In genomic region chr20:63194007-63194820, GRCh38 we compare ENCODE assay signal across 18 cellular contexts. TPM values are rescaled to one million over a fixed set of nuclear protein-coding genes. Genes with fewer than 3 reads are reported as not detected.
A peak's percentile ranks its signal among the peaks of the same experiment; 100 is the strongest.
DNase-seq lines count a peak whose midpoint lies in the region; ATAC-seq, FAIRE-seq and TF ChIP-seq lines count a peak whose summit lies in the region.
"Had no signal": no experiment of that assay in that cellular context is flagged by ENCODE, and none has a peak within 500 bp of the region (broad histone marks: within the 10 kb centered on the region; RNA-seq: fewer than 3 reads in every experiment).

No MANE protein-coding gene starts in this region.

- H3K9me1 ChIP-seq in K562 (ENCODE audit: control insufficient read depth, insufficient read depth, low read length), result peaks cover 5% of the 10 kb centered on the region

- WGBS in K562 (ENCODE audit: insufficient coverage, low coverage, missing lambda C conversion rate), result 65% methylated on average over 14 of the region's 14 CpGs

- H3K4me3 Mint-ChIP-seq in GM23338 (no peak overlapping the region), nephron progenitor cell (no peak overlapping the region)
- H3K4me3 Mint-ChIP-seq: H9 had no signal

- H3K27me3 ChIP-seq in GM23338 (ENCODE audit: insufficient read depth) (no peaks in the 10 kb centered on the region), K562 (ENCODE audit: control insufficient read depth in 2 of 2, insufficient read depth in 2 of 2, low read length in 2 of 2) (peaks cover 0 to 4% of the 10 kb centered on the region in 2 experiments; a peak in 1 of 5 replicates)

- DNase-seq in ACHN (peak; percentile 39), GM23338 (ENCODE audit: low spot score) (no peak), K562 (ENCODE audit: extremely low read depth in 1 of 4, low spot score in 3 of 4) (no peak), nephron progenitor cell (no peak), NCI-H226 (no peak), EL (no peak)
- DNase-seq in activated T-cell treated with anti-CD3 and anti-CD28 coated beads, Interleukin-2, amount 50 U/mL, for 1 hour, result no peak
- DNase-seq: C1 segment of cervical spinal cord, H9, KBM-7, NCI-H1417 treated with DMSO at 0.1 percent for 48 hours, NCI-H2029, NCI-H2171 treated with DMSO at 0.1 percent for 48 hours, NCI-H510A, NCI-H774, PC-9 had no signal

- FAIRE-seq in K562 (lab: Jason Lieb, UNC), result no peak
- FAIRE-seq: A204.1 had no signal

- CTCF ChIA-PET in K562 (lab: Yijun Ruan, JAX; ENCODE audit: low intra/inter-chr PET ratio), result no interaction called here

- no peak overlapping the region for H3K4me2 ChIP-seq in GM23338
- H3K4me2 ChIP-seq in K562 (ENCODE audit: insufficient read depth, low read length), result no peak overlapping the region
- H3K4me2 ChIP-seq: PC-9 had no signal

- TF ChIP-seq POLR2A in K562 (conservative IDR thresholded peaks at IDR 0.05), result peak; percentile 49; the same call in 1 of the 2 replicates

- POLR2A ChIA-PET in K562 (lab: Yijun Ruan, JAX), result interaction anchor here (0.7 to 1.5 kb wide), 4 partner anchors 9 to 25 kb away, joined by 3 to 5 read pairs (median 4); no protein-coding TSS in a partner anchor

- no peak for TF ChIP-seq EP300 in K562 (IDR thresholded peaks at IDR 0.05; ENCODE audit: low read length)

- no peaks in the 10 kb centered on the region for H3K9me3 ChIP-seq in K562 (replicated peaks; ENCODE audit: control insufficient read depth, insufficient read depth, low read depth, low read length)

- no TSS peak for BruUV-seq in K562 (replicated peaks; lab: Mats Ljungman, UMichigan)

- in situ Hi-C loops in ACHN (cut with HindIII; ENCODE audit: low pct_ligation_motif_present, low pct_unique_long_range_greater_than_20kb, low sequenced_read_pairs) (loop anchor here (10.0 kb wide), 1 partner anchor 129 kb away; no protein-coding TSS in a partner anchor), K562 (cut with MboI) (no loop called here)

- H3K27ac Mint-ChIP-seq in GM23338, result no peak overlapping the region
- peak overlapping the region; percentile 45 for H3K27ac Mint-ChIP-seq in nephron progenitor cell

- ATAC-seq in GM23338 (no peak), K562 (no peak)

- H3K4me3 ChIP-seq in GM23338 (no peak overlapping the region), K562 (no peak overlapping the region)
- H3K4me3 ChIP-seq: PC-9, SK-N-MC had no signal

- H3F3A ChIP-seq in GM23338 (replicated peaks; ENCODE audit: low read depth), result 0 out of 2 replicates have a peak, but pooled peaks cover 10% of the 10 kb centered on the region

- intact Hi-C loops in K562 (cut with micrococcal nuclease), result no loop called here

- peaks cover 32% of the 10 kb centered on the region for H3K36me3 Mint-ChIP-seq in GM23338 (ENCODE audit: low read depth)
- H3K36me3 Mint-ChIP-seq in nephron progenitor cell (ENCODE audit: low read depth), result peaks cover 53% of the 10 kb centered on the region

- H2AFZ ChIP-seq in GM23338, result no peak overlapping the region
- H2AFZ ChIP-seq in K562 (ENCODE audit: low read depth, low read length), result no peak overlapping the region
- H2AFZ ChIP-seq: PC-9 had no signal

- H3K36me3 ChIP-seq in GM23338 (ENCODE audit: insufficient read depth), result peaks cover 7% of the 10 kb centered on the region; the same call in 1 of the 2 replicates
- peaks cover 43% of the 10 kb centered on the region for H3K36me3 ChIP-seq in K562 (ENCODE audit: control insufficient read depth, insufficient read depth, low read length)

- H3K4me1 Mint-ChIP-seq in GM23338 (peaks cover 24% of the 10 kb centered on the region; the same call in 2 of the 3 replicates), nephron progenitor cell (peaks cover 27% of the 10 kb centered on the region)

- peaks cover 46% of the 10 kb centered on the region for H3K79me2 ChIP-seq in GM23338 (replicated peaks; ENCODE audit: insufficient read depth)
- peaks cover 34% of the 10 kb centered on the region for H3K79me2 ChIP-seq in K562 (ENCODE audit: control insufficient read depth, insufficient read depth, low read length)

- H4K20me1 ChIP-seq in GM23338 (replicated peaks; ENCODE audit: insufficient read depth), result peaks cover 39% of the 10 kb centered on the region
- H4K20me1 ChIP-seq in K562 (replicated peaks; ENCODE audit: control insufficient read depth, insufficient read depth, low read length), result peaks cover 50% of the 10 kb centered on the region

- H3K4me1 ChIP-seq in GM23338 (ENCODE audit: insufficient read depth) (peaks cover 11% of the 10 kb centered on the region), K562 (replicated peaks in 1 of 2; ENCODE audit: control insufficient read depth in 2 of 2, insufficient read depth in 2 of 2, low read length in 2 of 2) (peaks cover 8 to 15% of the 10 kb centered on the region in 2 experiments; a peak in 4 of 5 replicates)

- no peak overlapping the region for H3K9ac ChIP-seq in K562 (ENCODE audit: insufficient read depth in 1 of 2, low read depth in 2 of 2, low read length in 2 of 2)

- no peak for TF ChIP-seq CTCF in GM23338 (conservative IDR thresholded peaks at IDR 0.05; ENCODE audit: low read depth in 2 of 2)
- no peak for TF ChIP-seq CTCF in K562 (IDR thresholded peaks at IDR 0.05 in 2 of 3, conservative IDR thresholded peaks at IDR 0.05 in 1 of 3; ENCODE audit: insufficient read depth in 2 of 3, low read depth in 1 of 3, low read length in 3 of 3)
- no peak for TF ChIP-seq CTCF in nephron progenitor cell (IDR thresholded peaks at IDR 0.05)

- no peaks in the 10 kb centered on the region for H3K9me3 Mint-ChIP-seq in GM23338
- H3K9me3 Mint-ChIP-seq in nephron progenitor cell, result no peaks in the 10 kb centered on the region
- H3K9me3 Mint-ChIP-seq: H9 had no signal

- TF ChIP-seq RAD21 in K562 (CRISPR knock-in tag; conservative IDR thresholded peaks at IDR 0.05 in 1 of 2, IDR thresholded peaks at IDR 0.05 in 1 of 2), result no peak

- H3K27me3 Mint-ChIP-seq in GM23338 (ENCODE audit: insufficient read depth, low read depth, poor library complexity), result peaks cover 21% of the 10 kb centered on the region
- peaks cover 13% of the 10 kb centered on the region for H3K27me3 Mint-ChIP-seq in nephron progenitor cell (ENCODE audit: low read depth, poor library complexity)

- no peaks in the 10 kb centered on the region for H3K9me2 ChIP-seq in GM23338 (ENCODE audit: insufficient read depth)

- peak overlapping the region; percentile 32; the same call in 1 of the 2 replicates for H3K27ac ChIP-seq in GM23338 (ENCODE audit: low read depth)
- no peak overlapping the region for H3K27ac ChIP-seq in K562 (ENCODE audit: extremely low read depth, low read depth, low read length)
- H3K27ac ChIP-seq: PC-9, SK-N-MC had no signal

TF ChIP-seq in GM23338, 12 proteins besides CTCF, POLR2A, EP300 and RAD21 (continues in another document):
- TF ChIP-seq JUNB (IDR thresholded peaks at IDR 0.05; ENCODE audit: unreplicated experiment) (no peak), POLR2AphosphoS5 (IDR thresholded peaks at IDR 0.05; ENCODE audit: low read depth) (no peak), EZH2phosphoT487 (IDR thresholded peaks at IDR 0.05; ENCODE audit: unreplicated experiment) (no peak)

TF ChIP-seq in K562, 482 proteins besides CTCF, POLR2A, EP300 and RAD21 (continues in another document):
- no peak for TF ChIP-seq JUND (IDR thresholded peaks at IDR 0.05; ENCODE audit: borderline replicate concordance, low read depth, low read length)
- TF ChIP-seq JUND (tag; IDR thresholded peaks at IDR 0.05; ENCODE audit: borderline replicate concordance, low read depth, low read length), result no peak
- TF ChIP-seq CBX5 (IDR thresholded peaks at IDR 0.05; ENCODE audit: borderline replicate concordance, low read depth), result no peak
- no peak for TF ChIP-seq ZNF583 (CRISPR knock-in tag; IDR thresholded peaks at IDR 0.05)

RNA-seq across cellular contexts. Expression of gene YTHDF1, which starts 21.7 kb away (rescaled TPM):
- total RNA-seq in GM23338 (2014; rRNA removed; shearing (Covaris generic)), result 64.3 and 64.5 TPM in 2 replicates
- polyA plus RNA-seq in GM23338 (2016; fragmentation: Nextera tagmentation; extraction: Ambion mirVana) (30.9 and 34.9 TPM in 2 replicates), K562 (2011; rRNA removed) (20.5 and 27.9 TPM in 2 replicates), K562 (2014; fragmentation: Illumina TruSeq; extraction: Trizol) (29.3 and 31.6 TPM in 2 replicates), K562 (2014; fragmentation: Nextera tagmentation; extraction: Ambion mirVana) (10 to 100 TPM; 10.1 to 11.1 TPM), K562 (2014; rRNA removed) (28.6 and 33.2 TPM in 2 replicates)
- 41.5 and 53.5 TPM in 2 replicates for total RNA-seq in K562 (2011; cell fraction: chromatin; rRNA removed; ENCODE audit: low replicate concordance)
- 31.1 and 36.5 TPM in 2 replicates for total RNA-seq in K562 (2011; cell fraction: nucleolus; rRNA removed)
- total RNA-seq in K562 (2011; cell fraction: nucleoplasm; rRNA removed), result 30.2 and 31.3 TPM in 2 replicates
- total RNA-seq in K562 (2014; rRNA removed) (20.8 and 26.6 TPM in 2 replicates), K562 (2014; rRNA removed; fragmentation: Illumina TruSeq; extraction: Trizol) (18.0 and 19.0 TPM in 2 replicates), K562 (2015; rRNA removed; fragmentation: Illumina TruSeq; extraction: Trizol) (26.5 and 27.8 TPM in 2 replicates), K562 (2021) (41.8 and 42.4 TPM in 2 replicates)
- polyA plus RNA-seq in K562 (2011; cell fraction: cytosol; rRNA removed), result 21.3 and 25.6 TPM in 2 replicates
- polyA plus RNA-seq in K562 (2011; cell fraction: nucleus; rRNA removed), result 38.5 and 52.3 TPM in 2 replicates
- polyA plus RNA-seq in K562 (2012), result 27.6 and 28.6 TPM in 2 replicates
- polyA minus RNA-seq in K562 (2011; rRNA and poly(A)+ RNA removed), result 14.0 and 22.8 TPM in 2 replicates
- polyA minus RNA-seq in K562 (2011; cell fraction: cytosol; rRNA and poly(A)+ RNA removed), result 24.0 and 25.9 TPM in 2 replicates
- 8.9 and 11.0 TPM in 2 replicates for polyA minus RNA-seq in K562 (2011; cell fraction: nucleus; rRNA and poly(A)+ RNA removed)

RNA-seq across cellular contexts. Expression of gene BIRC7, which starts 41.5 kb away (rescaled TPM):
- 0.24 TPM in 1 of 2 replicates, not detected in the other for total RNA-seq in GM23338 (2014; rRNA removed; shearing (Covaris generic))
- 0.16 TPM in 1 of 2 replicates, not detected in the other for polyA plus RNA-seq in GM23338 (2016; fragmentation: Nextera tagmentation; extraction: Ambion mirVana)
- 0.51 and 0.74 TPM in 2 replicates for total RNA-seq in K562 (2011; cell fraction: chromatin; rRNA removed; ENCODE audit: low replicate concordance)
- 1.3 and 1.4 TPM in 2 replicates for total RNA-seq in K562 (2011; cell fraction: nucleolus; rRNA removed)
- total RNA-seq in K562 (2011; cell fraction: nucleoplasm; rRNA removed), result 0.46 and 0.88 TPM in 2 replicates
- total RNA-seq in K562 (2014; rRNA removed), result not detected in 2 replicates
- not detected in 2 replicates for total RNA-seq in K562 (2014; rRNA removed; fragmentation: Illumina TruSeq; extraction: Trizol)
- total RNA-seq in K562 (2015; rRNA removed; fragmentation: Illumina TruSeq; extraction: Trizol), result 0.14 TPM in 1 of 2 replicates, not detected in the other
- total RNA-seq in K562 (2021), result 0.18 and 0.27 TPM in 2 replicates
- 0.14 and 0.24 TPM in 2 replicates for polyA plus RNA-seq in K562 (2011; rRNA removed)
- 0.12 and 0.88 TPM in 2 replicates for polyA plus RNA-seq in K562 (2011; cell fraction: cytosol; rRNA removed)
- polyA plus RNA-seq in K562 (2011; cell fraction: nucleus; rRNA removed), result 1.5 and 2.8 TPM in 2 replicates
- 0.18 and 0.68 TPM in 2 replicates for polyA plus RNA-seq in K562 (2012)
- polyA plus RNA-seq in K562 (2014; fragmentation: Illumina TruSeq; extraction: Trizol), result not detected in 2 replicates
- polyA plus RNA-seq in K562 (2014; fragmentation: Nextera tagmentation; extraction: Ambion mirVana), result not detected
- polyA plus RNA-seq in K562 (2014; rRNA removed), result 0.16 and 0.19 TPM in 2 replicates
- polyA minus RNA-seq in K562 (2011; rRNA and poly(A)+ RNA removed), result not detected in 2 replicates
- not detected in 2 replicates for polyA minus RNA-seq in K562 (2011; cell fraction: cytosol; rRNA and poly(A)+ RNA removed)
- 0.44 and 0.81 TPM in 2 replicates for polyA minus RNA-seq in K562 (2011; cell fraction: nucleus; rRNA and poly(A)+ RNA removed)
- total RNA-seq: H9, PC-9 had no signal
